Comparison of ENCODE assay signal across 8 cellular contexts in the genomic region with DNA sequence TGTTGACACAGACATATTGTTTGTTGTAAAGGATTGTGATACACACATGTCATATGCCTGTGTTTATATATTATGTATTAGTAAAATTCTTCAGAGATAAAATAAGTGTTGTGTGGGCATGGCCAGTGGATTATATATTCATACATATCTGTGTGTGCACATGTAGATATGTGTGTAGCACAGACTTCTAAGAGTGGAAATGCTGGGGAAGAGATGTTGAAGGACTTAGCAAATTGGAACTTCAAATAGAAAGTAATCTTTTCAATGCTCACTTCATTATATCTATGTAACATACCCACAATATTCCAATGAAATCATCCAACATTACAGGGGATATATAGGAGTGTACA.
"Had no signal": no experiment of that assay in that cellular context is flagged by ENCODE, and none has a peak within 500 bp of the region (broad histone marks: within the 10 kb centered on the region; RNA-seq: fewer than 3 reads in every experiment).

No MANE protein-coding gene starts in this region.

- H3K9ac ChIP-seq: GM23248 had no signal

- H3K9me3 Mint-ChIP-seq: HFFc6 had no signal

- FAIRE-seq: HTR-8/SVneo had no signal

- DNase-seq: GM23248, GOT3, H7, HFFc6, IMR-90 had no signal

- H3K4me1 ChIP-seq: HAP-1 had no signal

- H3K4me3 ChIP-seq: GM23248, HAP-1 had no signal

- ATAC-seq: HCT116 had no signal

- H3K27ac ChIP-seq: GM23248 had no signal

- H3K27ac Mint-ChIP-seq: HFFc6 had no signal

- H3K9me3 ChIP-seq: HAP-1 had no signal

- H2AFZ ChIP-seq: GM23248 had no signal

- H3K36me3 ChIP-seq: HAP-1 had no signal

- H3K4me3 Mint-ChIP-seq: HFFc6 had no signal
